Comparison of ENCODE assay signal across 8 cellular contexts in genomic region chr10:43647576-43647975, GRCh38. TPM values are rescaled to one million over a fixed set of nuclear protein-coding genes. Genes with fewer than 3 reads are reported as not detected.
A peak's percentile ranks its signal among the peaks of the same experiment; 100 is the strongest.
DNase-seq lines count a peak whose midpoint lies in the region; ATAC-seq and TF ChIP-seq lines count a peak whose summit lies in the region.
"Had no signal": no experiment of that assay in that cellular context is flagged by ENCODE, and none has a peak within 500 bp of the region (broad histone marks: within the 10 kb centered on the region; RNA-seq: fewer than 3 reads in every experiment).

No MANE protein-coding gene starts in this region.

- H3K27me3 Mint-ChIP-seq in GM23338 (ENCODE audit: insufficient read depth, low read depth, poor library complexity), result peaks cover 30% of the 10 kb centered on the region

- intact Hi-C loops in gastrocnemius medialis (cut with DNase I; ENCODE audit: low total_unique reads), result no loop called here
- intact Hi-C loops in testis (cut with DNase I; ENCODE audit: low total_unique reads), result no loop called here

- peak overlapping the region; percentile 91; the same call in 1 of the 2 replicates for H2AFZ ChIP-seq in GM23338

- H3K9me3 Mint-ChIP-seq in GM23338, result peaks cover 58% of the 10 kb centered on the region

- peak overlapping the region; percentile 85 for H3K4me3 Mint-ChIP-seq in GM23338

- H3K36me3 Mint-ChIP-seq in GM23338 (ENCODE audit: low read depth), result peaks cover 52% of the 10 kb centered on the region

- H3K9me3 ChIP-seq in SK-N-MC (ENCODE audit: low read depth, low read length), result peaks cover 2% of the 10 kb centered on the region; the same call in 1 of the 2 replicates
- H3K9me3 ChIP-seq in gastrocnemius medialis, result peaks cover 0 to 34% (median 21%) of the 10 kb centered on the region in 3 donors
- no peaks in the 10 kb centered on the region for H3K9me3 ChIP-seq in testis

- H3K4me1 ChIP-seq in GM23338 (ENCODE audit: insufficient read depth) (peaks cover 11% of the 10 kb centered on the region; the same call in 1 of the 2 replicates), gastrocnemius medialis (peaks cover 10 to 15% of the 10 kb centered on the region in 2 donors), testis (no peaks in the 10 kb centered on the region)

- peaks cover 3% of the 10 kb centered on the region for H3K4me1 Mint-ChIP-seq in GM23338

- H4K20me1 ChIP-seq in GM23338 (replicated peaks; ENCODE audit: insufficient read depth), result no peaks in the 10 kb centered on the region

- TF ChIP-seq POLR2A in gastrocnemius medialis (IDR thresholded peaks at IDR 0.05), result no peak
- no peak for TF ChIP-seq POLR2A in testis (IDR thresholded peaks at IDR 0.05)

- peaks cover 19% of the 10 kb centered on the region for H3K9me2 ChIP-seq in GM23338 (ENCODE audit: insufficient read depth)

- H3K9ac ChIP-seq in SK-N-MC (ENCODE audit: insufficient read length), result no peak overlapping the region

- TF ChIP-seq CTCF in GM23338 (conservative IDR thresholded peaks at IDR 0.05; ENCODE audit: low read depth in 2 of 2) (no peak), fibroblast of pulmonary artery (IDR thresholded peaks at IDR 0.05; ENCODE audit: low read length, missing control alignments) (no peak), gastrocnemius medialis (IDR thresholded peaks at IDR 0.05 in 4 of 5, conservative IDR thresholded peaks at IDR 0.05 in 1 of 5) (no peak), testis (IDR thresholded peaks at IDR 0.05) (no peak)

- 64 to 81% methylated on average over 6 of the region's 6 CpGs for WGBS in testis, 2 donors

- H3K27me3 ChIP-seq in GM23338 (ENCODE audit: insufficient read depth), result peaks cover 23% of the 10 kb centered on the region
- peaks cover 0 to 2% (median 0%) of the 10 kb centered on the region in 3 donors for H3K27me3 ChIP-seq in gastrocnemius medialis
- H3K27me3 ChIP-seq in testis, result no peaks in the 10 kb centered on the region

- DNase-seq in GM23338 (ENCODE audit: low spot score), result no peak
- DNase-seq in SK-N-MC (ENCODE audit: low read depth, low spot score), result no peak
- no peak for DNase-seq in fibroblast of pulmonary artery (ENCODE audit: low read depth)
- DNase-seq in gastrocnemius medialis, result no peak
- no peak for DNase-seq in HPDE6-E6E7 (ENCODE audit: extremely low spot score)
- no peak for DNase-seq in testis
- DNase-seq: NCI-H2107 had no signal

- in situ Hi-C loops in gastrocnemius medialis (cut with MboI; ENCODE audit: low sequenced_read_pairs in 4 of 4), result no loop called here

- ATAC-seq in GM23338, result no peak
- ATAC-seq in gastrocnemius medialis, result no peak
- no peak for ATAC-seq in HG03135 (IDR thresholded peaks at IDR 0.05; ENCODE audit: unreplicated experiment)

- H3K4me3 ChIP-seq in GM23338, result peak overlapping the region; percentile 83
- H3K4me3 ChIP-seq in SK-N-MC, result peak overlapping the region; percentile 79
- H3K4me3 ChIP-seq in fibroblast of pulmonary artery (replicated peaks; ENCODE audit: low read depth, low read length), result peak overlapping the region; percentile 63
- peak overlapping the region; percentile 69 to 99 (median 86) for H3K4me3 ChIP-seq in gastrocnemius medialis
- H3K4me3 ChIP-seq in testis, result peak overlapping the region in 1 of 2 donors; percentile 93

- no peak overlapping the region for H3K27ac Mint-ChIP-seq in GM23338

- H3K36me3 ChIP-seq in GM23338 (ENCODE audit: insufficient read depth) (peaks cover 34% of the 10 kb centered on the region), SK-N-MC (ENCODE audit: insufficient read depth, low read length) (peaks cover 42% of the 10 kb centered on the region), gastrocnemius medialis (peaks cover 12 to 41% of the 10 kb centered on the region in 2 donors), testis (ENCODE audit: low read depth, missing control alignments) (no peaks in the 10 kb centered on the region)

- H3K4me2 ChIP-seq in GM23338, result peak overlapping the region; percentile 96

- no peaks in the 10 kb centered on the region for H3K79me2 ChIP-seq in GM23338 (replicated peaks; ENCODE audit: insufficient read depth)

- no peak overlapping the region for H3K27ac ChIP-seq in GM23338 (ENCODE audit: low read depth)
- H3K27ac ChIP-seq in SK-N-MC, result no peak overlapping the region
- H3K27ac ChIP-seq in gastrocnemius medialis, result peak overlapping the region; percentile 84 to 94 (median 94)
- H3K27ac ChIP-seq in testis, result no peak overlapping the region

- no peaks in the 10 kb centered on the region for H3F3A ChIP-seq in GM23338 (replicated peaks; ENCODE audit: low read depth)

TF ChIP-seq in GM23338, 12 proteins besides CTCF, POLR2A, EP300 and RAD21:
- TF ChIP-seq STAT1 (IDR thresholded peaks at IDR 0.05; ENCODE audit: unreplicated experiment) (no peak), EZH2 (IDR thresholded peaks at IDR 0.05; ENCODE audit: low read depth, unreplicated experiment) (no peak), ZNF462 (CRISPR knock-in tag; IDR thresholded peaks at IDR 0.05) (no peak), ZNF114 (CRISPR knock-in tag; IDR thresholded peaks at IDR 0.05) (no peak), JUNB (IDR thresholded peaks at IDR 0.05; ENCODE audit: unreplicated experiment) (no peak)

RNA-seq across cellular contexts. Expression of gene ZNF32, which starts 1.1 kb away (rescaled TPM):
- total RNA-seq in GM23338 (2014; rRNA removed; shearing (Covaris generic)), result 15.8 and 24.6 TPM in 2 replicates
- polyA plus RNA-seq in GM23338 (2016; fragmentation: Nextera tagmentation; extraction: Ambion mirVana), result 26.1 and 26.7 TPM in 2 replicates
- total RNA-seq in gastrocnemius medialis, result 10 to 100 TPM; 38.1 to 65.5 (median 61.5) TPM
- 10 to 100 TPM; 18.7 to 22.7 TPM for total RNA-seq in testis
- 29.8 TPM for polyA plus RNA-seq in testis (ENCODE audit: insufficient read depth, low read depth, low replicate concordance)

RNA-seq across cellular contexts. Expression of gene ZNF485, which starts 41.3 kb away (rescaled TPM):
- 7.8 and 11.7 TPM in 2 replicates for total RNA-seq in GM23338 (2014; rRNA removed; shearing (Covaris generic))
- polyA plus RNA-seq in GM23338 (2016; fragmentation: Nextera tagmentation; extraction: Ambion mirVana), result 5.3 and 5.7 TPM in 2 replicates
- total RNA-seq in gastrocnemius medialis, result 1 to 10 TPM; 2.6 to 3.7 (median 2.9) TPM
- 10 to 100 TPM in 1 of 2 donors, 1 to 10 TPM in 1; 8.8 to 10.0 TPM for total RNA-seq in testis
- 5.8 TPM for polyA plus RNA-seq in testis (ENCODE audit: insufficient read depth, low read depth, low replicate concordance)

Comparison
In these comparisons a context has a peak if more than half of its experiments do, and no peak if none do; other contexts are left out.
1. H3K27ac ChIP-seq: peak in gastrocnemius medialis (4 of 4); none in GM23338 (single experiment), SK-N-MC (single experiment) and testis (0 of 2).